In the genomic region with DNA sequence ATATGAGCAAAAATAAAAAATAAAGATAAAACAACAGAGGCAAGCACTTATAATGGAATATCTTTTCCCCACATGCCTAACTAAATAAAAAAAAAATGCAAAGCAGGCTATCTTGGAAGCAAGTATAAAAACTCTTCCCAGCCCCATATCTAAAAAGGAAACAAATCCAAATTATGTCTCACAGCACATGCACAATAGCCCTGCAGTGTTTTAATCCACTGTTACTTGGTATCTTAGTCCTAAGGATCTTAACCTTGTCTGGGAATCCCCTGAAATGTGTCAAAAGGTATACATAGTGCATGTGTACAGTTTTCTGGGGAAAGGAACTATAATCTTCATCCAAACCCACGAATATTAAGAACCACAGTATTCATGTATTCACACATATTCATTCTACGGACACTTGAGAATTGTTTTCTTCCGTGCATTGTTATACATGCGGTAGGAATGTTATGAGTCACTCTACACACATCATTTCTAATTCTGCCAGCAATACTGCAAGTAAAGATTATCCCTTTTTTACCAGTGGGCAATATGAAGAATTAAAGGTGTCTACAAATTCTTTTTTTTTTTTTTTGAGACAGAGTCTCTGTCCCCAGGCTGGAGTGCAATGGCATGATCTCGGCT, we compare ENCODE assay signal across 10 cellular contexts. TPM values are rescaled to one million over a fixed set of nuclear protein-coding genes. Genes with fewer than 3 reads are reported as not detected.
A peak's percentile ranks its signal among the peaks of the same experiment; 100 is the strongest.
DNase-seq lines count a peak whose midpoint lies in the region; ATAC-seq and TF ChIP-seq lines count a peak whose summit lies in the region.
"Had no signal": no experiment of that assay in that cellular context is flagged by ENCODE, and none has a peak within 500 bp of the region (broad histone marks: within the 10 kb centered on the region; RNA-seq: fewer than 3 reads in every experiment).

No MANE protein-coding gene starts in this region.

- no peak for TF ChIP-seq CTCF in coronary artery (IDR thresholded peaks at IDR 0.05)

- DNase-seq in SW480 (ENCODE audit: low spot score) (peak; percentile 13), renal cortical epithelial cell (ENCODE audit: low read depth) (peak; percentile 78), coronary artery (ENCODE audit: low spot score) (no peak), putamen (ENCODE audit: low spot score) (no peak), NCI-H187 treated with DMSO at 0.1 percent for 48 hours (lab: John Stamatoyannopoulos, UW) (no peak)
- no peak for DNase-seq in stimulated activated CD4-positive, alpha-beta T cell treated with anti-CD3 and anti-CD28 coated beads, Interleukin-4, amount 100 ng/mL, for 4 hours
- DNase-seq: activated CD8-positive, alpha-beta T cell treated with anti-CD3 and anti-CD28 coated beads for 36 hours; NCI-H2029 had no signal

- ATAC-seq in GM18861 (IDR thresholded peaks at IDR 0.05; ENCODE audit: unreplicated experiment) (peak; percentile 54), HG02885 (IDR thresholded peaks at IDR 0.05; ENCODE audit: poor library complexity, unreplicated experiment) (peak; percentile 60)
- ATAC-seq: activated CD8-positive, alpha-beta T cell treated with anti-CD3 and anti-CD28 coated beads for 36 hours had no signal

- no peak overlapping the region for H3K27ac ChIP-seq in coronary artery

- no peak overlapping the region for H3K4me3 ChIP-seq in coronary artery

RNA-seq across cellular contexts. Expression of gene SNX2, which starts 47.8 kb away (rescaled TPM):
- total RNA-seq in renal cortical epithelial cell: 84.2 and 101 TPM in 2 replicates

Comparison
In these comparisons a context has a peak if more than half of its experiments do, and no peak if none do; other contexts are left out.
1. DNase-seq: peak in SW480 (single experiment) and renal cortical epithelial cell (single experiment); none in coronary artery (single experiment), stimulated activated CD4-positive, alpha-beta T cell treated with anti-CD3 and anti-CD28 coated beads, Interleukin-4, amount 100 ng/mL, for 4 hours (0 of 2), putamen (single experiment) and NCI-H187 treated with DMSO at 0.1 percent for 48 hours (single experiment).